ENCODE assay signal across 14 cellular contexts in genomic region chr7:74103219-74103772, GRCh38.
"Had no signal": no experiment of that assay in that cellular context is flagged by ENCODE, and none has a peak within 500 bp of the region (broad histone marks: within the 10 kb centered on the region; RNA-seq: fewer than 3 reads in every experiment).

No MANE protein-coding gene starts in this region.

- H3K27ac ChIP-seq: gastroesophageal sphincter, uterus had no signal

- H3K36me3 ChIP-seq: uterus had no signal

- H3K9me3 Mint-ChIP-seq: activated B cell treated with CpG ODN at 0.5 μM for 24 hours; activated CD4-positive, alpha-beta memory T cell treated with anti-CD3 and anti-CD28 coated beads, Interleukin-2, amount 10 ng/mL, durations not matched to agents 7 days and 5 days; effector memory CD8-positive, alpha-beta T cell; natural killer cell; T-helper 2 cell treated with Interferon-gamma antibody and Interleukin-4, amounts not matched to agents 5 μg/mL and 100 μg/mL, for 36 hours had no signal

- H3K27me3 Mint-ChIP-seq: activated B cell treated with CpG ODN at 0.5 μM for 24 hours; activated CD4-positive, alpha-beta memory T cell treated with anti-CD3 and anti-CD28 coated beads, Interleukin-2, amount 10 ng/mL, durations not matched to agents 7 days and 5 days; activated CD8-positive, alpha-beta memory T cell treated with anti-CD3 and anti-CD28 coated beads, Interleukin-2, amount 10 ng/mL, durations not matched to agents 7 days and 5 days; activated naive CD8-positive, alpha-beta T cell; effector memory CD8-positive, alpha-beta T cell had no signal

- H3K4me1 Mint-ChIP-seq: activated CD4-positive, alpha-beta memory T cell treated with anti-CD3 and anti-CD28 coated beads, Interleukin-2, amount 10 ng/mL, durations not matched to agents 7 days and 5 days had no signal

- DNase-seq: activated B cell treated with CpG ODN at 0.5 μM for 24 hours; activated CD4-positive, alpha-beta memory T cell treated with anti-CD3 and anti-CD28 coated beads, Interleukin-2, amount 10 ng/mL, durations not matched to agents 7 days and 5 days; activated CD4-positive, alpha-beta T cell treated with anti-CD3 and anti-CD28 coated beads for 4 hours; activated CD8-positive, alpha-beta memory T cell treated with anti-CD3 and anti-CD28 coated beads, Interleukin-2, amount 10 ng/mL, durations not matched to agents 7 days and 5 days; effector memory CD8-positive, alpha-beta T cell; left cardiac atrium; natural killer cell; stimulated activated CD8-positive, alpha-beta memory T cell treated with anti-CD3 and anti-CD28 coated beads, Interleukin-4, amount 100 ng/mL, for 48 hours; stimulated activated naive CD4-positive, alpha-beta T cell; thyroid gland; uterus had no signal

- H3K4me3 Mint-ChIP-seq: activated B cell treated with CpG ODN at 0.5 μM for 24 hours; activated CD4-positive, alpha-beta memory T cell treated with anti-CD3 and anti-CD28 coated beads, Interleukin-2, amount 10 ng/mL, durations not matched to agents 7 days and 5 days; activated CD8-positive, alpha-beta memory T cell treated with anti-CD3 and anti-CD28 coated beads, Interleukin-2, amount 10 ng/mL, durations not matched to agents 7 days and 5 days; activated naive CD8-positive, alpha-beta T cell; effector memory CD8-positive, alpha-beta T cell; natural killer cell; T-helper 2 cell treated with Interferon-gamma antibody and Interleukin-4, amounts not matched to agents 5 μg/mL and 100 μg/mL, for 36 hours had no signal

- H3K27me3 ChIP-seq: gastroesophageal sphincter, thyroid gland, uterus had no signal

- ATAC-seq: activated CD8-positive, alpha-beta memory T cell treated with anti-CD3 and anti-CD28 coated beads, Interleukin-2, amount 10 ng/mL, durations not matched to agents 7 days and 5 days; effector memory CD8-positive, alpha-beta T cell; gastroesophageal sphincter; left cardiac atrium; natural killer cell had no signal

- H3K4me3 ChIP-seq: gastroesophageal sphincter, thyroid gland, uterus had no signal

- H3K36me3 Mint-ChIP-seq: natural killer cell had no signal

- H3K9me3 ChIP-seq: gastroesophageal sphincter, thyroid gland, uterus had no signal

- H3K27ac Mint-ChIP-seq: activated B cell treated with CpG ODN at 0.5 μM for 24 hours; activated CD4-positive, alpha-beta memory T cell treated with anti-CD3 and anti-CD28 coated beads, Interleukin-2, amount 10 ng/mL, durations not matched to agents 7 days and 5 days; activated CD8-positive, alpha-beta memory T cell treated with anti-CD3 and anti-CD28 coated beads, Interleukin-2, amount 10 ng/mL, durations not matched to agents 7 days and 5 days; activated naive CD8-positive, alpha-beta T cell; effector memory CD8-positive, alpha-beta T cell; natural killer cell; T-helper 2 cell treated with Interferon-gamma antibody and Interleukin-4, amounts not matched to agents 5 μg/mL and 100 μg/mL, for 36 hours had no signal

- H3K4me1 ChIP-seq: gastroesophageal sphincter, uterus had no signal
